ENCODE assay signal across 1 cellular context in genomic region chr9:11092974-11093373, GRCh38.
TF ChIP-seq lines count a peak whose summit lies in the region.

No MANE protein-coding gene starts in this region.

TF ChIP-seq in GM23338, 12 proteins besides CTCF, POLR2A, EP300 and RAD21 (continued from another document):
- TF ChIP-seq REST (IDR thresholded peaks at IDR 0.05; ENCODE audit: unreplicated experiment) (no peak), ZNF462 (CRISPR knock-in tag; IDR thresholded peaks at IDR 0.05) (no peak), EZH2phosphoT487 (IDR thresholded peaks at IDR 0.05; ENCODE audit: unreplicated experiment) (no peak), CREB1 (CRISPR knock-in tag; IDR thresholded peaks at IDR 0.05; ENCODE audit: low read depth) (no peak), ZNF331 (CRISPR knock-in tag; IDR thresholded peaks at IDR 0.05; ENCODE audit: low read depth) (no peak)
